ENCODE assay signal across 26 cellular contexts in genomic region chr6:24355422-24355821, GRCh38. TPM values are rescaled to one million over a fixed set of nuclear protein-coding genes. Genes with fewer than 3 reads are reported as not detected.
"Had no signal": no experiment of that assay in that cellular context is flagged by ENCODE, and none has a peak within 500 bp of the region (broad histone marks: within the 10 kb centered on the region; RNA-seq: fewer than 3 reads in every experiment).

No MANE protein-coding gene starts in this region.

- H3K9me3 Mint-ChIP-seq: activated naive CD4-positive, alpha-beta T cell treated with anti-CD3 and anti-CD28 coated beads, Interleukin-2, amount 50 U/mL, for 24 hours; activated T-helper 1 cell treated with anti-CD3 and anti-CD28 coated beads, Interleukin-12 subunit alpha, Interleukin-12 subunit beta, Interleukin-2, Interleukin-4 antibody, amounts not matched to agents 30 ng/mL and 10 ng/mL and 1 ng/mL, durations not matched to agents 14 hours and 24 hours and 36 hours; naive B cell; neural crest cell; stimulated activated naive CD8-positive, alpha-beta T cell treated with anti-CD3 and anti-CD28 coated beads, Interleukin-15, Interleukin-2, amounts not matched to agents 100 ng/mL and 50 ng/mL, for 24 hours; T-cell; T-helper 2 cell treated with Interferon-gamma antibody and Interleukin-4, amounts not matched to agents 5 μg/mL and 100 μg/mL, for 36 hours had no signal

- FAIRE-seq: urothelium cell line had no signal

- H3K36me3 Mint-ChIP-seq: activated naive CD4-positive, alpha-beta T cell treated with anti-CD3 and anti-CD28 coated beads, Interleukin-2, amount 50 U/mL, for 24 hours; brain; naive B cell; T-cell had no signal

- H3K27me3 Mint-ChIP-seq: activated naive CD4-positive, alpha-beta T cell treated with anti-CD3 and anti-CD28 coated beads, Interleukin-2, amount 50 U/mL, for 24 hours had no signal

- DNase-seq: activated CD4-positive, alpha-beta T cell treated with anti-CD3 and anti-CD28 coated beads, Interleukin-2, amount 50 U/mL, for 1 hour; activated CD8-positive, alpha-beta T cell treated with anti-CD3 and anti-CD28 coated beads, Interleukin-2, amount 10 ng/mL, durations not matched to agents 7 days and 5 days; activated gamma-delta T cell treated with Interleukin-2 at 50 U/mL for 16 hours; anterior cingulate cortex; caudate nucleus; dermis blood vessel endothelial cell; effector CD8-positive, alpha-beta T cell; kidney glomerular epithelial cell; left lung; naive B cell; occipital lobe; spleen; stimulated activated CD4-positive, alpha-beta T cell treated with anti-CD3 and anti-CD28 coated beads, Interleukin-4, amount 100 ng/mL, for 24 hours; substantia nigra; T-cell; transverse colon had no signal

- H3K27ac Mint-ChIP-seq: activated CD8-positive, alpha-beta T cell treated with anti-CD3 and anti-CD28 coated beads, Interleukin-2, amount 10 ng/mL, durations not matched to agents 7 days and 5 days; activated naive CD4-positive, alpha-beta T cell treated with anti-CD3 and anti-CD28 coated beads, Interleukin-2, amount 50 U/mL, for 24 hours; activated T-helper 1 cell treated with anti-CD3 and anti-CD28 coated beads, Interleukin-12 subunit alpha, Interleukin-12 subunit beta, Interleukin-2, Interleukin-4 antibody, amounts not matched to agents 30 ng/mL and 10 ng/mL and 1 ng/mL, durations not matched to agents 14 hours and 24 hours and 36 hours; stimulated activated naive CD8-positive, alpha-beta T cell treated with anti-CD3 and anti-CD28 coated beads, Interleukin-15, Interleukin-2, amounts not matched to agents 100 ng/mL and 50 ng/mL, for 24 hours; T-cell; T-helper 2 cell treated with Interferon-gamma antibody and Interleukin-4, amounts not matched to agents 5 μg/mL and 100 μg/mL, for 36 hours had no signal

- H3K4me3 Mint-ChIP-seq: activated CD8-positive, alpha-beta T cell treated with anti-CD3 and anti-CD28 coated beads, Interleukin-2, amount 10 ng/mL, durations not matched to agents 7 days and 5 days; activated naive CD4-positive, alpha-beta T cell treated with anti-CD3 and anti-CD28 coated beads, Interleukin-2, amount 50 U/mL, for 24 hours; activated T-helper 1 cell treated with anti-CD3 and anti-CD28 coated beads, Interleukin-12 subunit alpha, Interleukin-12 subunit beta, Interleukin-2, Interleukin-4 antibody, amounts not matched to agents 30 ng/mL and 10 ng/mL and 1 ng/mL, durations not matched to agents 14 hours and 24 hours and 36 hours; brain; neural crest cell; stimulated activated naive CD8-positive, alpha-beta T cell treated with anti-CD3 and anti-CD28 coated beads, Interleukin-15, Interleukin-2, amounts not matched to agents 100 ng/mL and 50 ng/mL, for 24 hours; T-cell; T-helper 2 cell treated with Interferon-gamma antibody and Interleukin-4, amounts not matched to agents 5 μg/mL and 100 μg/mL, for 36 hours had no signal

RNA-seq across cellular contexts. Expression of gene DCDC2, which starts 2.4 kb away (rescaled TPM):
- total RNA-seq: activated CD8-positive, alpha-beta T cell treated with anti-CD3 and anti-CD28 coated beads, Interleukin-2, amount 10 ng/mL, durations not matched to agents 7 days and 5 days; activated T-helper 1 cell treated with anti-CD3 and anti-CD28 coated beads, Interleukin-12 subunit alpha, Interleukin-12 subunit beta, Interleukin-2, Interleukin-4 antibody, amounts not matched to agents 30 ng/mL and 10 ng/mL and 1 ng/mL, durations not matched to agents 14 hours and 24 hours and 36 hours; esophagus muscularis mucosa; mesenteric fat pad; posterior vena cava; spleen had no signal
